ENCODE assay signal across 16 cellular contexts in the genomic region with DNA sequence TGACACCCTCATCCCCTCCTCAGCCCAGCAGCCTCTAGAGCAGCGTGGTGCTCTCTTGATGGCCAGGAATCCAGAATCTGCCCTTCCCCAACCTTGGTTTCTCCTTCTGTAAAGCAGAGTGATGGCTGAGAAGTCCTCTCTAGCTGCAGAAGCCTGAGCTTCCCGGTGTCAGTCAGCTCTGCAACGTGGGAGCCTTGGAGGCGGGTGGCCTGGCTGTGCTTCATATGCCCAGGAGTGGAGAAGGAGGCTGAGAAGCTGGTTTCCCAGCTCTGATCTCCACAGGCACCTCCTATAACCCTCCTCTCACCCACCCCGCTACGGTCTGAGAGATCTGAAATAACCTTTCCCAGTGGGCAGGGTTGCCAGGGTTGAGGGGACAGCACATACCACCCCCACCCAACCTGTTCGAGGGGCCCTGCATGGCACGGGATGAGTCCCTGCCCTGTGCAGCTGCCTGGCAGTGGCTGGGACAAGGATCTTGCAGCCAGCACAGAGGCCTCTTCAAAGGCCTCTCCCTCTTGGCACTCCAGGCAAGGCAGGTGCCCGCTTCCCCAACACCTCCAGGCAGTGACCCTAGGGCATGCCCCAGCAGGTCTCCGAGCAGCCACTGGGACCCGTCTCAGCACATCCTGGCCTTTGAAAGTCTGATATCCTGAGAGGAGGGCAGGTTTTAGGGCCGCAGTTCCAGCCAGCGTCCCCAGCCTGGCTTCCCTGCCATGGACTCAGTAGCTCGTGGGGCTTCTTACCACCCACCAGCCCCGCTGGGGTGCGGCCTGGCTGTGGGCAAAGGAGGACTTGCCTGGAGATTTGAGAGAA. TPM values are rescaled to one million over a fixed set of nuclear protein-coding genes. Genes with fewer than 3 reads are reported as not detected.
DNase-seq lines count a peak whose midpoint lies in the region; ATAC-seq, FAIRE-seq and TF ChIP-seq lines count a peak whose summit lies in the region.
"Had no signal": no experiment of that assay in that cellular context is flagged by ENCODE, and none has a peak within 500 bp of the region (broad histone marks: within the 10 kb centered on the region; RNA-seq: fewer than 3 reads in every experiment).

No MANE protein-coding gene starts in this region.

- no peak for ATAC-seq in stimulated activated memory B cell treated with anti-CD40 and anti-IgM and Interleukin-4, amounts not matched to agents 10 μg/mL and 1 μg/mL and 100 μg/mL, for 72 hours

- H3K36me3 ChIP-seq in BLaER1 (no peaks in the 10 kb centered on the region), breast epithelium (no peaks in the 10 kb centered on the region), keratinocyte (ENCODE audit: control insufficient read depth in 2 of 2, extremely low read depth in 1 of 2, insufficient read depth in 2 of 2, low read length in 2 of 2) (peaks cover 0 to 2% of the 10 kb centered on the region in 2 experiments)
- H3K36me3 ChIP-seq in effector memory CD4-positive, alpha-beta T cell (ENCODE audit: control insufficient read depth, insufficient read depth, low read length) = no peaks in the 10 kb centered on the region
- H3K36me3 ChIP-seq: SJCRH30 had no signal

- no peak overlapping the region for H3K27ac Mint-ChIP-seq in stimulated activated memory B cell treated with anti-CD40 and anti-IgM and Interleukin-4, amounts not matched to agents 10 μg/mL and 1 μg/mL and 100 μg/mL, for 72 hours
- H3K27ac Mint-ChIP-seq: CD4-positive, CD25-positive, alpha-beta regulatory T cell had no signal

- H3K4me3 Mint-ChIP-seq in stimulated activated memory B cell treated with anti-CD40 and anti-IgM and Interleukin-4, amounts not matched to agents 10 μg/mL and 1 μg/mL and 100 μg/mL, for 72 hours = no peak overlapping the region
- H3K4me3 Mint-ChIP-seq: CD4-positive, CD25-positive, alpha-beta regulatory T cell had no signal

- FAIRE-seq in keratinocyte (lab: Jason Lieb, UNC) = peak; percentile 76
- FAIRE-seq: A549, G401.6, GM12891, RCC 7860 had no signal

- H3K9me1 ChIP-seq in keratinocyte (ENCODE audit: control insufficient read depth, extremely low read depth, insufficient read depth, low read length) = peaks cover 2% of the 10 kb centered on the region

- dilution Hi-C loops in keratinocyte (cut with MboI; ENCODE audit: extremely low pct_ligation_motif_present, low sequenced_read_pairs) = no loop called here

- H3K9ac ChIP-seq in BLaER1 (no peak overlapping the region), keratinocyte (ENCODE audit: control insufficient read depth, extremely low read depth, insufficient read depth, low read length) (no peak overlapping the region)

- H3K27ac ChIP-seq in BLaER1 (peak overlapping the region; percentile 33), breast epithelium (peak overlapping the region; percentile 20 to 48), keratinocyte (ENCODE audit: control insufficient read depth, insufficient read depth, low read length) (no peak overlapping the region)
- H3K27ac ChIP-seq in effector memory CD4-positive, alpha-beta T cell (ENCODE audit: insufficient read depth, low read length, poor library complexity, severe bottlenecking) = no peak overlapping the region
- H3K27ac ChIP-seq: A549, SJCRH30 had no signal

- H3K9me3 Mint-ChIP-seq in stimulated activated memory B cell treated with anti-CD40 and anti-IgM and Interleukin-4, amounts not matched to agents 10 μg/mL and 1 μg/mL and 100 μg/mL, for 72 hours = no peaks in the 10 kb centered on the region
- H3K9me3 Mint-ChIP-seq: CD4-positive, CD25-positive, alpha-beta regulatory T cell had no signal

- TF ChIP-seq CTCF in breast epithelium (IDR thresholded peaks at IDR 0.05) = no peak
- TF ChIP-seq CTCF in keratinocyte (optimal IDR thresholded peaks at IDR 0.05 in 1 of 3, IDR thresholded peaks at IDR 0.05 in 1 of 3, conservative IDR thresholded peaks at IDR 0.05 in 1 of 3; ENCODE audit: extremely low read depth in 1 of 3, insufficient read depth in 2 of 3, low read length in 3 of 3) = no peak

- peaks cover 14% of the 10 kb centered on the region for H3K4me1 Mint-ChIP-seq in stimulated activated memory B cell treated with anti-CD40 and anti-IgM and Interleukin-4, amounts not matched to agents 10 μg/mL and 1 μg/mL and 100 μg/mL, for 72 hours

- peaks cover 51% of the 10 kb centered on the region for H3K4me1 ChIP-seq in BLaER1
- H3K4me1 ChIP-seq in breast epithelium = no peaks in the 10 kb centered on the region
- peaks cover 13% of the 10 kb centered on the region for H3K4me1 ChIP-seq in keratinocyte (ENCODE audit: control insufficient read depth, extremely low read depth, insufficient read depth, low read length)
- H3K4me1 ChIP-seq in effector memory CD4-positive, alpha-beta T cell (ENCODE audit: control insufficient read depth, insufficient read depth, low read length, poor library complexity, severe bottlenecking) = no peaks in the 10 kb centered on the region
- H3K4me1 ChIP-seq: A549, SJCRH30 had no signal

- H3K4me3 ChIP-seq in BLaER1 (no peak overlapping the region), breast epithelium (no peak overlapping the region), keratinocyte (ENCODE audit: control insufficient read depth in 2 of 3, extremely low read depth in 1 of 3, insufficient read depth in 2 of 3, low read depth in 1 of 3, low read length in 3 of 3) (peak overlapping the region in 1 of 3 experiments; percentile 35)
- no peak overlapping the region for H3K4me3 ChIP-seq in effector memory CD4-positive, alpha-beta T cell (ENCODE audit: insufficient read depth, low read depth, low read length, poor library complexity, severe bottlenecking)
- H3K4me3 ChIP-seq: A549, SJCRH30 had no signal

- TF ChIP-seq POLR2A in breast epithelium (IDR thresholded peaks at IDR 0.05) = no peak

- H3K4me2 ChIP-seq in BLaER1 (peak overlapping the region; percentile 90; the same call in 1 of the 2 replicates), keratinocyte (ENCODE audit: control insufficient read depth, extremely low read depth, insufficient read depth, low read depth, low read length) (peak overlapping the region; percentile 64)
- H3K4me2 ChIP-seq: A549 had no signal

- no peaks in the 10 kb centered on the region for H3K27me3 ChIP-seq in BLaER1
- H3K27me3 ChIP-seq in breast epithelium = no peaks in the 10 kb centered on the region
- peaks cover 10% of the 10 kb centered on the region for H3K27me3 ChIP-seq in keratinocyte (ENCODE audit: control insufficient read depth, extremely low read depth, insufficient read depth, low read length)
- no peaks in the 10 kb centered on the region for H3K27me3 ChIP-seq in effector memory CD4-positive, alpha-beta T cell (replicated peaks; ENCODE audit: control insufficient read depth, insufficient read depth, low read length, poor library complexity, severe bottlenecking)
- H3K27me3 ChIP-seq: SJCRH30 had no signal

- peak; percentile 78 for DNase-seq in NCI-H1105 treated with DMSO at 0.1 percent for 48 hours (lab: John Stamatoyannopoulos, UW)
- DNase-seq in breast epithelium (ENCODE audit: low spot score in 2 of 2) = no peak
- DNase-seq in keratinocyte (ENCODE audit: low read depth, low spot score) = peak; percentile 33
- no peak for DNase-seq in NCI-H526 treated with DMSO at 0.1 percent for 48 hours (lab: John Stamatoyannopoulos, UW)
- DNase-seq in dedifferentiated amniotic fluid mesenchymal stem cell (ENCODE audit: extremely low spot score) = no peak
- no peak for DNase-seq in effector memory CD4-positive, alpha-beta T cell
- DNase-seq: Calu3; CD4-positive, CD25-positive, alpha-beta regulatory T cell; HCEC 1CT; SJCRH30 had no signal

- H4K20me1 ChIP-seq in BLaER1 = no peaks in the 10 kb centered on the region
- no peaks in the 10 kb centered on the region for H4K20me1 ChIP-seq in keratinocyte (ENCODE audit: control insufficient read depth, extremely low read depth, insufficient read depth, low read length)

- peak overlapping the region; percentile 65 for H2AFZ ChIP-seq in keratinocyte (ENCODE audit: control insufficient read depth, low read length)

- H3K79me2 ChIP-seq in keratinocyte (ENCODE audit: control insufficient read depth, insufficient read depth, low read length) = no peaks in the 10 kb centered on the region

- intact Hi-C loops in breast epithelium (cut with DNase I; ENCODE audit: low total_unique reads) = no loop called here

- H3K9me3 ChIP-seq in BLaER1 (no peaks in the 10 kb centered on the region), breast epithelium (no peaks in the 10 kb centered on the region), keratinocyte (ENCODE audit: control insufficient read depth, low read depth, low read length) (no peaks in the 10 kb centered on the region)
- no peaks in the 10 kb centered on the region for H3K9me3 ChIP-seq in effector memory CD4-positive, alpha-beta T cell (ENCODE audit: control insufficient read depth, low read length)
- H3K9me3 ChIP-seq: A549, SJCRH30 had no signal

- no peaks in the 10 kb centered on the region for H3K36me3 Mint-ChIP-seq in stimulated activated memory B cell treated with anti-CD40 and anti-IgM and Interleukin-4, amounts not matched to agents 10 μg/mL and 1 μg/mL and 100 μg/mL, for 72 hours
- H3K36me3 Mint-ChIP-seq: CD4-positive, CD25-positive, alpha-beta regulatory T cell had no signal

- peaks cover 48% of the 10 kb centered on the region for H3K27me3 Mint-ChIP-seq in stimulated activated memory B cell treated with anti-CD40 and anti-IgM and Interleukin-4, amounts not matched to agents 10 μg/mL and 1 μg/mL and 100 μg/mL, for 72 hours

RNA-seq across cellular contexts. Expression of a gene that starts 18.3 kb away (rescaled TPM):
- 10 to 100 TPM in 1 of 3 donors, 1 to 10 TPM in 2; 5.6 to 12.0 (median 6.2) TPM for total RNA-seq in breast epithelium
- polyA plus RNA-seq in keratinocyte = 0.29 to 0.76 TPM (median 0.52 TPM) in 3 replicates
- not detected for polyA plus RNA-seq in keratinocyte (2011; ENCODE audit: low read depth)
- polyA plus RNA-seq in keratinocyte (2011; cell fraction: cytosol; rRNA removed) = 0.56 and 0.58 TPM in 2 replicates
- 1.3 and 1.5 TPM in 2 replicates for polyA plus RNA-seq in keratinocyte (2011; cell fraction: nucleus; rRNA removed)
- 0.61 and 1.1 TPM in 2 replicates for polyA plus RNA-seq in keratinocyte (2012; ENCODE audit: low replicate concordance)
- polyA minus RNA-seq in keratinocyte = 0.64 to 1.4 TPM (median 1.3 TPM) in 3 replicates
- not detected for polyA minus RNA-seq in keratinocyte (2011; cell fraction: cytosol; rRNA and poly(A)+ RNA removed)
- polyA minus RNA-seq in keratinocyte (2011; cell fraction: nucleus; rRNA and poly(A)+ RNA removed) = 1.1 and 1.4 TPM in 2 replicates

Comparison
In these comparisons a context has a peak if more than half of its experiments do, and no peak if none do; other contexts are left out.
1. H3K27ac ChIP-seq: peak in BLaER1 (single experiment) and breast epithelium (2 of 2); none in keratinocyte (single experiment) and effector memory CD4-positive, alpha-beta T cell (single experiment).
2. DNase-seq: peak in NCI-H1105 treated with DMSO at 0.1 percent for 48 hours (single experiment) and keratinocyte (single experiment); none in breast epithelium (0 of 2), NCI-H526 treated with DMSO at 0.1 percent for 48 hours (single experiment), dedifferentiated amniotic fluid mesenchymal stem cell (single experiment) and effector memory CD4-positive, alpha-beta T cell (0 of 3).